Comparison of ENCODE assay signal across 28 cellular contexts in genomic region chr22:38721551-38721950, GRCh38.
"Had no signal": no experiment of that assay in that cellular context is flagged by ENCODE, and none has a peak within 500 bp of the region (broad histone marks: within the 10 kb centered on the region; RNA-seq: fewer than 3 reads in every experiment).

No MANE protein-coding gene starts in this region.

- H3K27ac ChIP-seq: SJCRH30, SK-N-MC, WERI-Rb-1 had no signal

- ATAC-seq: activated CD8-positive, alpha-beta T cell treated with anti-CD3 and anti-CD28 coated beads for 36 hours; activated T-cell treated with anti-CD3 and anti-CD28 coated beads, Interleukin-2, amount 50 U/mL, for 72 hours; Panc1 had no signal

- H3K4me3 Mint-ChIP-seq: activated CD4-positive, alpha-beta T cell treated with anti-CD3 and anti-CD28 coated beads, Interleukin-2, amount 10 ng/mL, durations not matched to agents 24 days and 14 days; activated CD8-positive, alpha-beta T cell treated with anti-CD3 and anti-CD28 coated beads for 36 hours; activated naive CD4-positive, alpha-beta T cell treated with anti-CD3 and anti-CD28 coated beads, Interleukin-2, amount 50 U/mL, for 24 hours; activated T-cell treated with anti-CD3 and anti-CD28 coated beads, Interleukin-2, amount 50 U/mL, for 72 hours; brain had no signal

- H3K9me3 ChIP-seq: MG63, SJCRH30 had no signal

- H3K27me3 ChIP-seq: MG63, SJCRH30 had no signal

- H3K27ac Mint-ChIP-seq: activated CD4-positive, alpha-beta T cell treated with anti-CD3 and anti-CD28 coated beads, Interleukin-2, amount 10 ng/mL, durations not matched to agents 24 days and 14 days; activated CD8-positive, alpha-beta T cell treated with anti-CD3 and anti-CD28 coated beads for 36 hours; activated naive CD4-positive, alpha-beta T cell treated with anti-CD3 and anti-CD28 coated beads, Interleukin-2, amount 50 U/mL, for 24 hours; activated T-helper 2 cell treated with anti-CD3 and anti-CD28 coated beads, Interferon-gamma antibody, Interleukin-2, Interleukin-4, amounts not matched to agents 10 μg/mL and 5 μg/mL and 100 μg/mL, durations not matched to agents 14 hours and 24 hours and 36 hours had no signal

- DNase-seq: activated CD4-positive, alpha-beta T cell treated with anti-CD3 and anti-CD28 coated beads, Interleukin-2, amount 10 ng/mL, durations not matched to agents 24 days and 14 days; activated CD4-positive, alpha-beta T cell treated with anti-CD3 and anti-CD28 coated beads, Interleukin-2, amount 50 U/mL, for 4 hours; activated CD8-positive, alpha-beta T cell treated with anti-CD3 and anti-CD28 coated beads for 36 hours; activated gamma-delta T cell; activated naive CD4-positive, alpha-beta T cell treated with Interleukin-2 at 50 U/mL for 16 hours; activated T-cell treated with anti-CD3 and anti-CD28 coated beads, Interleukin-2, amount 50 U/mL, for 1 hour; activated T-cell treated with anti-CD3 and anti-CD28 coated beads, Interleukin-2, amount 50 U/mL, for 72 hours; anterior cingulate cortex; caudate nucleus; Kasumi-1; KBM-7; MG63; NCI-H1048; NCI-H1105 treated with DMSO at 0.1 percent for 48 hours; NCI-H1436; NCI-H1694 treated with DMSO at 0.1 percent for 48 hours; NCI-H2029; NCI-H345; NCI-H524 treated with DMSO at 0.1 percent for 48 hours; SHP77; SJCRH30; T1000; WERI-Rb-1 had no signal

- H3K9me3 Mint-ChIP-seq: activated CD4-positive, alpha-beta T cell treated with anti-CD3 and anti-CD28 coated beads, Interleukin-2, amount 10 ng/mL, durations not matched to agents 24 days and 14 days; activated CD8-positive, alpha-beta T cell treated with anti-CD3 and anti-CD28 coated beads for 36 hours; activated naive CD4-positive, alpha-beta T cell treated with anti-CD3 and anti-CD28 coated beads, Interleukin-2, amount 50 U/mL, for 24 hours; activated T-cell treated with anti-CD3 and anti-CD28 coated beads, Interleukin-2, amount 50 U/mL, for 72 hours; activated T-helper 2 cell treated with anti-CD3 and anti-CD28 coated beads, Interferon-gamma antibody, Interleukin-2, Interleukin-4, amounts not matched to agents 10 μg/mL and 5 μg/mL and 100 μg/mL, durations not matched to agents 14 hours and 24 hours and 36 hours; brain had no signal

- H3K4me3 ChIP-seq: MG63, SJCRH30, SK-N-MC had no signal

- H3K27me3 Mint-ChIP-seq: activated CD4-positive, alpha-beta T cell treated with anti-CD3 and anti-CD28 coated beads, Interleukin-2, amount 10 ng/mL, durations not matched to agents 24 days and 14 days; activated CD8-positive, alpha-beta T cell treated with anti-CD3 and anti-CD28 coated beads for 36 hours; activated naive CD4-positive, alpha-beta T cell treated with anti-CD3 and anti-CD28 coated beads, Interleukin-2, amount 50 U/mL, for 24 hours had no signal
